2 cellular contexts compared by ENCODE assay signal in the genomic region with DNA sequence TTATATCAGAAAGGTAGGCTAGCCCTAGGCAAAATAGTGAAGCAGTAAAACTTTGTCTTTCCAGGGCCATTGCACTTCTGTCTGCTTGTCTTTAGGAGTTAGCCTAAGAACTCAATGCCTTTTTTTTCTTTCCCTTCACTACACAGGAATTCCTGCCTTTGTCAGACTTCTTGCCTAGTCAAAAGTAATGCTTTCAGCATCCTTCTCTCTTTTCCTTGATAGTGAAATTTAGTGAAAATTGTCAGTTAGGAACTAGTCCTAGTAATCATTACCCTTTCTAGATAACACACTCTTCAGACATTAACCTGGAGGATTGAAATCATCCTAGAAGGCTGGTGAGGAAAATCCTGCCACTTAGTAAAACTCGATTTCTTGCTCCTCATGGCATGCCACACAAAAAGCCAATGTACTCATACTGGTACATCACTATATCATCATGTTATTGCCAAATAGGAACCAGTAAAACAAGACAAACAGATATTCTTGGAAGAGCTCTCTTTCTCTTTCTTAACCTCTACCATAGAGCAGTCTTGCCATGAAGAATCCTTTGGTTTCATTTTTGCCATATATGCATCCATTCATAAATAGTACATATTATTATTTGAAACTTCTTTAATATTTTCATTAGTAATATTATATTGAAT.
TF ChIP-seq lines count a peak whose summit lies in the region.

No MANE protein-coding gene starts in this region.

TF ChIP-seq in A549, 52 proteins besides CTCF, POLR2A, EP300 and RAD21:
- TF ChIP-seq ZNF302 (CRISPR knock-in tag; IDR thresholded peaks at IDR 0.05) (no peak), GATA3 (IDR thresholded peaks at IDR 0.05; ENCODE audit: borderline replicate concordance) (no peak), HOXB5 (CRISPR knock-in tag; IDR thresholded peaks at IDR 0.05) (no peak), NFE2L2 (conservative IDR thresholded peaks at IDR 0.05; ENCODE audit: low read length) (no peak), JUNB (IDR thresholded peaks at IDR 0.05) (no peak), POLR2AphosphoS2 (conservative IDR thresholded peaks at IDR 0.05; ENCODE audit: low read length) (no peak), KDM5A (IDR thresholded peaks at IDR 0.05) (no peak)

TF ChIP-seq in HepG2, 621 proteins besides CTCF, POLR2A, EP300 and RAD21:
- no peak for TF ChIP-seq ZNF30 (CRISPR knock-in tag; IDR thresholded peaks at IDR 0.05)
